ENCODE assay signal across 21 cellular contexts in genomic region chr7:42065942-42066341, GRCh38.
DNase-seq lines count a peak whose midpoint lies in the region; ATAC-seq and TF ChIP-seq lines count a peak whose summit lies in the region.
"Had no signal": no experiment of that assay in that cellular context is flagged by ENCODE, and none has a peak within 500 bp of the region (broad histone marks: within the 10 kb centered on the region; RNA-seq: fewer than 3 reads in every experiment).

No MANE protein-coding gene starts in this region.

- H3K27me3 ChIP-seq in IMR-90 (ENCODE audit: control insufficient read depth, insufficient read depth, low read length) = no peaks in the 10 kb centered on the region
- H3K27me3 ChIP-seq in ectodermal cell (ENCODE audit: control insufficient read depth, insufficient read depth, low read length, poor library complexity, severe bottlenecking) = no peaks in the 10 kb centered on the region
- H3K27me3 ChIP-seq: hepatocyte, testis had no signal

- CTCF ChIA-PET in IMR-90 (lab: Yijun Ruan, JAX) = no interaction called here
- CTCF ChIA-PET in activated CD4-positive, alpha-beta memory T cell treated with anti-CD3 and anti-CD28 coated beads, Interleukin-2, amount 10 ng/mL, durations not matched to agents 7 days and 5 days (lab: Charles Lee) = no interaction called here

- H2BK20ac ChIP-seq in IMR-90 (ENCODE audit: low read depth, low read length) = no peak overlapping the region

- peak overlapping the region; percentile 17 for H3K27ac Mint-ChIP-seq in mesothelial cell of epicardium
- peak overlapping the region; percentile 76 for H3K27ac Mint-ChIP-seq in type B pancreatic cell
- H3K27ac Mint-ChIP-seq in activated CD4-positive, alpha-beta memory T cell treated with anti-CD3 and anti-CD28 coated beads, Interleukin-2, amount 10 ng/mL, durations not matched to agents 7 days and 5 days = no peak overlapping the region

- dilution Hi-C loops in IMR-90 (cut with HindIII; ENCODE audit: low sequenced_read_pairs, unreplicated experiment) = no loop called here

- no peak overlapping the region for H2BK15ac ChIP-seq in IMR-90 (ENCODE audit: low read depth, low read length)

- no peak overlapping the region for H3K4me3 ChIP-seq in IMR-90 (ENCODE audit: insufficient read depth, low read depth, low read length)
- H3K4me3 ChIP-seq in ectodermal cell (ENCODE audit: insufficient read depth, low read depth, low read length) = no peak overlapping the region
- H3K4me3 ChIP-seq: hepatocyte, K562, mucosa of descending colon, testis had no signal

- H3K9ac ChIP-seq in IMR-90 (ENCODE audit: low read depth, low read length) = no peak overlapping the region

- H4K5ac ChIP-seq in IMR-90 (ENCODE audit: low read depth, low read length) = no peak overlapping the region

- POLR2A ChIA-PET in IMR-90 (lab: Charles Lee; ENCODE audit: unreplicated experiment) = no interaction called here
- POLR2A ChIA-PET in activated CD4-positive, alpha-beta memory T cell treated with anti-CD3 and anti-CD28 coated beads, Interleukin-2, amount 10 ng/mL, durations not matched to agents 7 days and 5 days (lab: Charles Lee) = no interaction called here

- no peak for TF ChIP-seq POLR2A in IMR-90 (IDR thresholded peaks at IDR 0.05; ENCODE audit: low read depth, low read length)

- H3K14ac ChIP-seq in IMR-90 (replicated peaks; ENCODE audit: low read depth, low read length) = no peak overlapping the region; the same call in 1 of the 2 replicates

- H2AK5ac ChIP-seq in IMR-90 (ENCODE audit: low read depth, low read length) = no peak overlapping the region

- BruUV-seq in IMR-90 (replicated peaks; lab: Mats Ljungman, UMichigan) = no TSS peak

- peak; percentile 65 for ATAC-seq in IMR-90 (ENCODE audit: low read depth)
- ATAC-seq: K562, left cardiac atrium, mucosa of descending colon had no signal

- H3K36me3 Mint-ChIP-seq in mesothelial cell of epicardium (peaks cover 7% of the 10 kb centered on the region), type B pancreatic cell (peaks cover 23% of the 10 kb centered on the region)
- no peaks in the 10 kb centered on the region for H3K36me3 Mint-ChIP-seq in activated CD4-positive, alpha-beta memory T cell treated with anti-CD3 and anti-CD28 coated beads, Interleukin-2, amount 10 ng/mL, durations not matched to agents 7 days and 5 days (ENCODE audit: low read depth)

- no peak overlapping the region for H4K91ac ChIP-seq in IMR-90 (ENCODE audit: insufficient read depth, low read depth, low read length)

- H3K4ac ChIP-seq in IMR-90 (ENCODE audit: low read depth, low read length) = no peak overlapping the region

- H3K56ac ChIP-seq in IMR-90 (ENCODE audit: extremely low read depth, insufficient read depth, low read length) = no peak overlapping the region

- no peak overlapping the region for H2BK120ac ChIP-seq in IMR-90 (ENCODE audit: low read depth, low read length)

- 0 out of 2 replicates have a peak, but pooled peaks cover 4% of the 10 kb centered on the region for H4K20me1 ChIP-seq in IMR-90 (ENCODE audit: insufficient read depth, low read length)

- no peaks in the 10 kb centered on the region for H3K9me1 ChIP-seq in IMR-90 (ENCODE audit: insufficient read depth, low read length)

- H3K36me3 ChIP-seq in IMR-90 (ENCODE audit: control insufficient read depth, insufficient read depth, low read length) (peaks cover 1% of the 10 kb centered on the region; the same call in 1 of the 2 replicates), ectodermal cell (ENCODE audit: control insufficient read depth, insufficient read depth, low read length) (peaks cover 2% of the 10 kb centered on the region)

- H4K8ac ChIP-seq in IMR-90 (ENCODE audit: low read depth in 2 of 2, low read length in 2 of 2) = no peak overlapping the region; a peak in 1 of 4 replicates

- H3K23ac ChIP-seq in IMR-90 (ENCODE audit: low read depth, low read length) = no peak overlapping the region

- H3K9me3 Mint-ChIP-seq in mesothelial cell of epicardium = no peaks in the 10 kb centered on the region
- H3K9me3 Mint-ChIP-seq in type B pancreatic cell = peaks cover 4% of the 10 kb centered on the region
- H3K9me3 Mint-ChIP-seq in activated CD4-positive, alpha-beta memory T cell treated with anti-CD3 and anti-CD28 coated beads, Interleukin-2, amount 10 ng/mL, durations not matched to agents 7 days and 5 days = no peaks in the 10 kb centered on the region

- in situ Hi-C loops in IMR-90 (cut with MboI; ENCODE audit: low sequenced_read_pairs) = no loop called here

- DNase-seq in IMR-90 (peak; percentile 34), mesothelial cell of epicardium (ENCODE audit: low spot score in 2 of 2, unreplicated experiment in 2 of 2) (no peak), type B pancreatic cell (ENCODE audit: extremely low spot score, unreplicated experiment) (no peak), T-helper 2 cell (no peak), GM20000 (ENCODE audit: low spot score) (no peak)
- DNase-seq in activated CD4-positive, alpha-beta memory T cell treated with anti-CD3 and anti-CD28 coated beads, Interleukin-2, amount 10 ng/mL, durations not matched to agents 7 days and 5 days = no peak
- DNase-seq: activated CD4-positive, alpha-beta T cell treated with anti-CD3 and anti-CD28 coated beads, Interleukin-2, amount 50 U/mL, for 1 hour; activated naive CD4-positive, alpha-beta T cell treated with anti-CD3 and anti-CD28 coated beads, Interleukin-2, amount 50 U/mL, for 16 hours; activated T-cell treated with anti-CD3 and anti-CD28 coated beads for 4 hours; COR-L47; GDM1; left cardiac atrium; mucosa of descending colon; NCI-H2029 treated with DMSO at 0.1 percent for 48 hours; NCI-H510A treated with DMSO at 0.1 percent for 48 hours; small intestine; T1000; testis had no signal

- H3K9me3 ChIP-seq in IMR-90 (ENCODE audit: control insufficient read depth, insufficient read depth, low read length) (no peaks in the 10 kb centered on the region), ectodermal cell (ENCODE audit: control insufficient read depth, low read length) (no peaks in the 10 kb centered on the region)
- H3K9me3 ChIP-seq: mucosa of descending colon, testis had no signal

- H3K4me1 ChIP-seq in IMR-90 (ENCODE audit: control insufficient read depth, insufficient read depth, low read length) (peaks cover 4% of the 10 kb centered on the region), ectodermal cell (ENCODE audit: control insufficient read depth, insufficient read depth, low read length) (peaks cover 60% of the 10 kb centered on the region)
- H3K4me1 ChIP-seq: testis had no signal

- no peak overlapping the region for H2BK5ac ChIP-seq in IMR-90 (ENCODE audit: low read depth, low read length, poor library complexity, severe bottlenecking)

- no peak overlapping the region for H2AFZ ChIP-seq in IMR-90 (replicated peaks; ENCODE audit: low read length, poor library complexity)
- H2AFZ ChIP-seq: hepatocyte had no signal

- no peak overlapping the region for H3K4me2 ChIP-seq in IMR-90 (ENCODE audit: low read depth, low read length)
- H3K4me2 ChIP-seq: hepatocyte had no signal

- H3K18ac ChIP-seq in IMR-90 (ENCODE audit: low read depth, low read length) = no peak overlapping the region

- H3K27me3 Mint-ChIP-seq in mesothelial cell of epicardium (ENCODE audit: low read depth) (no peaks in the 10 kb centered on the region), type B pancreatic cell (no peaks in the 10 kb centered on the region)
- H3K27me3 Mint-ChIP-seq in activated CD4-positive, alpha-beta memory T cell treated with anti-CD3 and anti-CD28 coated beads, Interleukin-2, amount 10 ng/mL, durations not matched to agents 7 days and 5 days = no peaks in the 10 kb centered on the region

- WGBS in IMR-90 (ENCODE audit: extremely low coverage in 2 of 2, insufficient read length in 1 of 2), 2 experiments = 50% methylated on average over 6 of the region's 7 CpGs; no CpG with 5 or more reads in 1 of the 2 experiments
- 5 to 7% methylated on average over 7 of the region's 7 CpGs for WGBS in ectodermal cell, 2 experiments

- H2AK9ac ChIP-seq in IMR-90 (replicated peaks; ENCODE audit: low read depth, low read length, poor library complexity) = peak overlapping the region; percentile 10

- intact Hi-C loops in IMR-90 (cut with micrococcal nuclease) = no loop called here

- TF ChIP-seq CTCF in IMR-90 (conservative IDR thresholded peaks at IDR 0.05; ENCODE audit: low read depth, low read length) = no peak
- no peak for TF ChIP-seq CTCF in mesothelial cell of epicardium (IDR thresholded peaks at IDR 0.05; ENCODE audit: unreplicated experiment)
- no peak for TF ChIP-seq CTCF in type B pancreatic cell (conservative IDR thresholded peaks at IDR 0.05)
- TF ChIP-seq CTCF in GM20000 (IDR thresholded peaks at IDR 0.05; ENCODE audit: extremely low read depth, missing control alignments) = no peak

- no peak for TF ChIP-seq RAD21 in IMR-90 (IDR thresholded peaks at IDR 0.05; ENCODE audit: low read length)

- peaks cover 3 to 7% of the 10 kb centered on the region in 2 experiments; a peak in 1 of 4 replicates for H3K79me1 ChIP-seq in IMR-90 (ENCODE audit: low read depth in 1 of 2, low read length in 2 of 2)

- H3K4me1 Mint-ChIP-seq in mesothelial cell of epicardium (peaks cover 40% of the 10 kb centered on the region), type B pancreatic cell (ENCODE audit: unreplicated experiment) (peaks cover 51% of the 10 kb centered on the region)
- no peaks in the 10 kb centered on the region for H3K4me1 Mint-ChIP-seq in activated CD4-positive, alpha-beta memory T cell treated with anti-CD3 and anti-CD28 coated beads, Interleukin-2, amount 10 ng/mL, durations not matched to agents 7 days and 5 days

- no peak overlapping the region for H3K4me3 Mint-ChIP-seq in mesothelial cell of epicardium
- peak overlapping the region; percentile 60 for H3K4me3 Mint-ChIP-seq in type B pancreatic cell
- no peak overlapping the region for H3K4me3 Mint-ChIP-seq in activated CD4-positive, alpha-beta memory T cell treated with anti-CD3 and anti-CD28 coated beads, Interleukin-2, amount 10 ng/mL, durations not matched to agents 7 days and 5 days

- H3K27ac ChIP-seq in IMR-90 (ENCODE audit: insufficient read depth, low read length) (no peak overlapping the region), ectodermal cell (ENCODE audit: insufficient read depth, low read depth, low read length, poor library complexity, severe bottlenecking) (peak overlapping the region; percentile 87)
- H3K27ac ChIP-seq: hepatocyte, testis had no signal

TF ChIP-seq in IMR-90, 13 proteins besides CTCF, POLR2A, EP300 and RAD21 (continues in another document):
- TF ChIP-seq CHD1 (IDR thresholded peaks at IDR 0.05; ENCODE audit: low read depth, low read length) (no peak), MAZ (IDR thresholded peaks at IDR 0.05; ENCODE audit: borderline replicate concordance, low read depth, low read length) (no peak), USF2 (IDR thresholded peaks at IDR 0.05; ENCODE audit: low read depth, low read length) (no peak), MXI1 (IDR thresholded peaks at IDR 0.05; ENCODE audit: borderline replicate concordance, low read depth, low read length) (no peak)
